Comparison of ENCODE assay signal across 28 cellular contexts in genomic region chr11:131666006-131666405, GRCh38.
DNase-seq lines count a peak whose midpoint lies in the region; ATAC-seq and TF ChIP-seq lines count a peak whose summit lies in the region.
"Had no signal": no experiment of that assay in that cellular context is flagged by ENCODE, and none has a peak within 500 bp of the region (broad histone marks: within the 10 kb centered on the region; RNA-seq: fewer than 3 reads in every experiment).

No MANE protein-coding gene starts in this region.

- H3K27ac ChIP-seq in RWPE2 (ENCODE audit: poor library complexity, severe bottlenecking) (no peak overlapping the region), Peyer's patch (no peak overlapping the region)
- H3K27ac ChIP-seq: A549, ascending aorta, KMS-11, lower lobe of right lung, prostate gland, SK-N-MC, vagina had no signal

- no peak overlapping the region for H3K4me3 ChIP-seq in RWPE2 (ENCODE audit: severe bottlenecking)
- H3K4me3 ChIP-seq in Peyer's patch = no peak overlapping the region
- H3K4me3 ChIP-seq: A549, ascending aorta, lower lobe of right lung, mucosa of descending colon, prostate gland, SK-N-MC, vagina had no signal

- H3K4me1 ChIP-seq in RWPE2 (ENCODE audit: insufficient read depth, poor library complexity, severe bottlenecking) = no peaks in the 10 kb centered on the region
- no peaks in the 10 kb centered on the region for H3K4me1 ChIP-seq in Peyer's patch
- H3K4me1 ChIP-seq: A549, ascending aorta, BE2C, lower lobe of right lung, prostate gland, vagina had no signal

- no peak for TF ChIP-seq POLR2A in Peyer's patch (IDR thresholded peaks at IDR 0.05)

- no peaks in the 10 kb centered on the region for H3K36me3 ChIP-seq in RWPE2 (ENCODE audit: low read depth)
- no peaks in the 10 kb centered on the region for H3K36me3 ChIP-seq in Peyer's patch
- H3K36me3 ChIP-seq: ascending aorta, BE2C, lower lobe of right lung, prostate gland, vagina had no signal

- TF ChIP-seq CTCF in RWPE2 (IDR thresholded peaks at IDR 0.05; ENCODE audit: poor library complexity, severe bottlenecking) (no peak), Peyer's patch (IDR thresholded peaks at IDR 0.05) (no peak)

- DNase-seq in COLO829 (ENCODE audit: low spot score) (peak; percentile 53), RWPE2 (ENCODE audit: low spot score) (peak; percentile 18), fibroblast of peridontal ligament (ENCODE audit: extremely low read depth) (peak; percentile 6), pons (ENCODE audit: low spot score) (peak; percentile 67), HPDE6-E6E7 (ENCODE audit: extremely low spot score) (no peak), NCI-H2196 treated with DMSO at 0.1 percent for 48 hours (lab: John Stamatoyannopoulos, UW; ENCODE audit: unreplicated experiment) (no peak), AML-193 (lab: John Stamatoyannopoulos, UW) (no peak), Peyer's patch (no peak)
- DNase-seq: activated CD4-positive, alpha-beta memory T cell treated with anti-CD3 and anti-CD28 coated beads, Interleukin-2, amount 10 ng/mL, durations not matched to agents 7 days and 5 days; activated CD4-positive, alpha-beta T cell treated with anti-CD3 and anti-CD28 coated beads for 1 hour; BE2C; central memory CD4-positive, alpha-beta T cell; DMS153; GDM1; kidney; lower lobe of right lung; mucosa of descending colon; NCI-H1436; NCI-H2081 treated with DMSO at 0.1 percent for 48 hours; NCI-H774; stimulated activated naive CD4-positive, alpha-beta T cell treated with Interleukin-2 at 50 U/mL for 16 hours; T-helper 17 cell had no signal

- H3K27me3 ChIP-seq in RWPE2 (ENCODE audit: insufficient read depth, poor library complexity, severe bottlenecking) (peaks cover 4% of the 10 kb centered on the region), Peyer's patch (no peaks in the 10 kb centered on the region)
- H3K27me3 ChIP-seq: ascending aorta, BE2C, vagina had no signal

- H3K9me3 ChIP-seq in RWPE2 (ENCODE audit: severe bottlenecking) (no peaks in the 10 kb centered on the region), Peyer's patch (no peaks in the 10 kb centered on the region)
- H3K9me3 ChIP-seq: A549, ascending aorta, BE2C, lower lobe of right lung, mucosa of descending colon, prostate gland, vagina had no signal

- no peak for ATAC-seq in RWPE2 (ENCODE audit: low read depth)
- ATAC-seq: A549, lower lobe of right lung, mucosa of descending colon, T-helper 17 cell had no signal

Comparison
In these comparisons a context has a peak if more than half of its experiments do, and no peak if none do; other contexts are left out.
1. DNase-seq: peak in COLO829 (single experiment), RWPE2 (single experiment), fibroblast of peridontal ligament (single experiment) and pons (single experiment); none in HPDE6-E6E7 (single experiment), NCI-H2196 treated with DMSO at 0.1 percent for 48 hours (single experiment), AML-193 (0 of 2) and Peyer's patch (0 of 3).